In the genomic region with DNA sequence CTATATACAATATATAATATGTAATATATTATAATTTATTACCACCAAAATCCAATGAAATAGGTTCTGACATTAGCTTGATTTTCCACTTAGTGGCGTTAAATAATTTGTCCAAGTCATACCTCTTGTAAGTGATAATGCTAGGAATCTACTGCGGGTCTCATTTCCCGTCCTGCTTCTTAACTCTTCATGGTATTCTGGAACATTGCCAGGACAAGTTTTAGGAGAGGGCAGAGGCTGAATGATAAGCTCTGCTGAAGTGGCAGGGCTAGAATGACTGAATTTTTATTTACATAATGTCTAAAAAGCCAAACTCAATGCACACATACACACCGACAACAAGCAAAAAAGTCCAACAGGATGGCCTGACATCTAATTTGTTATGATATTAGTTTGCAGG, we compare ENCODE assay signal across 18 cellular contexts.
"Had no signal": no experiment of that assay in that cellular context is flagged by ENCODE, and none has a peak within 500 bp of the region (broad histone marks: within the 10 kb centered on the region; RNA-seq: fewer than 3 reads in every experiment).

No MANE protein-coding gene starts in this region.

- H3K9me3 Mint-ChIP-seq: activated naive CD4-positive, alpha-beta T cell treated with anti-CD3 and anti-CD28 coated beads for 36 hours; activated T-helper 2 cell treated with anti-CD3 and anti-CD28 coated beads, Interferon-gamma antibody, Interleukin-2, Interleukin-4, amounts not matched to agents 10 μg/mL and 5 μg/mL and 100 μg/mL, durations not matched to agents 14 hours and 24 hours and 36 hours; endodermal cell; nephron had no signal

- H3K4me3 Mint-ChIP-seq: activated naive CD4-positive, alpha-beta T cell treated with anti-CD3 and anti-CD28 coated beads for 36 hours; endodermal cell; nephron had no signal

- H3K36me3 ChIP-seq: lower lobe of right lung, transverse colon, vagina had no signal

- DNase-seq: activated CD4-positive, alpha-beta T cell treated with anti-CD3 and anti-CD28 coated beads, Interleukin-2, amount 50 U/mL, for 48 hours; activated naive CD4-positive, alpha-beta T cell treated with anti-CD3 and anti-CD28 coated beads for 36 hours; dorsolateral prefrontal cortex; endodermal cell; head of caudate nucleus; left colon; lower lobe of right lung; nucleus accumbens; posterior cingulate gyrus; retina; stimulated activated CD4-positive, alpha-beta T cell treated with anti-CD3 and anti-CD28 coated beads, Interleukin-15, amount 100 ng/mL, for 24 hours; stimulated activated CD4-positive, alpha-beta T cell treated with anti-CD3 and anti-CD28 coated beads, Interleukin-4, amount 100 ng/mL, for 4 hours; stimulated activated CD8-positive, alpha-beta memory T cell treated with anti-CD3 and anti-CD28 coated beads, Interleukin-4, amount 100 ng/mL, for 48 hours; stimulated activated naive CD4-positive, alpha-beta T cell treated with Interleukin-2 at 50 U/mL for 16 hours; transverse colon had no signal

- H3K27ac ChIP-seq: dorsolateral prefrontal cortex, lower lobe of right lung, transverse colon, vagina had no signal

- H3K9me3 ChIP-seq: lower lobe of right lung, transverse colon, vagina had no signal

- H3K27me3 ChIP-seq: dorsolateral prefrontal cortex, transverse colon, vagina had no signal

- H3K4me1 ChIP-seq: lower lobe of right lung, transverse colon, vagina had no signal

- H3K27ac Mint-ChIP-seq: activated naive CD4-positive, alpha-beta T cell treated with anti-CD3 and anti-CD28 coated beads for 36 hours; activated T-helper 2 cell treated with anti-CD3 and anti-CD28 coated beads, Interferon-gamma antibody, Interleukin-2, Interleukin-4, amounts not matched to agents 10 μg/mL and 5 μg/mL and 100 μg/mL, durations not matched to agents 14 hours and 24 hours and 36 hours; endodermal cell; nephron had no signal

- H3K4me1 Mint-ChIP-seq: endodermal cell, nephron had no signal

- H3K4me3 ChIP-seq: dorsolateral prefrontal cortex, lower lobe of right lung, transverse colon, vagina had no signal

- ATAC-seq: left colon, lower lobe of right lung had no signal
